Comparison of ENCODE assay signal across 17 cellular contexts in the genomic region with DNA sequence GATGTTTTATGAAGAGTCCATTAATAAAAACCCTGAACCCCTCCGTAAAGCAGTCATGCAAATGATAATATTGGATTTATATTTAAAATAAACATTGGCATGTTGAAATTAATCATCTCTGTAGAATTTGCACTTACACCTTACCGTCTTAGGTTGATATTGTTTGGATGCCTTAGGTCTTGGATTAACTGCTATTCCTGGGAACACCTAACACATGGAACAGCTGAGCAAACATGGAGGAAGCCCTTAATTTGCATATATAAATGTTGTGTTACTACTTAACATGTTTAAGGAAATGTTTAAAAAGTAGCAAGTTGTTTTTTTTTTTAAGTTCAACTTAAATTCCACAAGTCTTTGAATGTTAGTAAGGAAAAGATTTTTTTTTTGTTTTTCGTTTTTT.
DNase-seq lines count a peak whose midpoint lies in the region; ATAC-seq and TF ChIP-seq lines count a peak whose summit lies in the region.
"Had no signal": no experiment of that assay in that cellular context is flagged by ENCODE, and none has a peak within 500 bp of the region (broad histone marks: within the 10 kb centered on the region; RNA-seq: fewer than 3 reads in every experiment).

No MANE protein-coding gene starts in this region.

- H3K4me1 ChIP-seq in hepatocyte (ENCODE audit: insufficient read depth): no peaks in the 10 kb centered on the region
- H3K4me1 ChIP-seq: BLaER1 treated with 17β-estradiol and CSF1 and Interleukin-3, amounts not matched to agents 10 nM and 100 nM had no signal

- H3K9me2 ChIP-seq in hepatocyte (replicated peaks; ENCODE audit: insufficient read depth): no peaks in the 10 kb centered on the region

- H3K36me3 Mint-ChIP-seq in progenitor cell of endocrine pancreas (ENCODE audit: insufficient read depth): peaks cover 17% of the 10 kb centered on the region

- no peak overlapping the region for H3K4me2 ChIP-seq in hepatocyte
- H3K4me2 ChIP-seq: BLaER1 treated with 17β-estradiol and CSF1 and Interleukin-3, amounts not matched to agents 10 nM and 100 nM had no signal

- TF ChIP-seq CTCF in progenitor cell of endocrine pancreas (IDR thresholded peaks at IDR 0.05; ENCODE audit: unreplicated experiment) (no peak), hepatocyte (IDR thresholded peaks at IDR 0.05; ENCODE audit: poor library complexity) (no peak)

- H3K27me3 ChIP-seq in hepatocyte: no peaks in the 10 kb centered on the region
- H3K27me3 ChIP-seq: BLaER1 treated with 17β-estradiol and CSF1 and Interleukin-3, amounts not matched to agents 10 nM and 100 nM had no signal

- no peak overlapping the region for H3K4me3 ChIP-seq in hepatocyte
- H3K4me3 ChIP-seq: BLaER1 treated with 17β-estradiol and CSF1 and Interleukin-3, amounts not matched to agents 10 nM and 100 nM had no signal

- no peak overlapping the region for H3K27ac ChIP-seq in hepatocyte
- H3K27ac ChIP-seq: BLaER1 treated with 17β-estradiol and CSF1 and Interleukin-3, amounts not matched to agents 10 nM and 100 nM had no signal

- no peak overlapping the region for H2AFZ ChIP-seq in hepatocyte

- H4K20me1 ChIP-seq in hepatocyte (ENCODE audit: insufficient read depth, poor library complexity, severe bottlenecking): no peaks in the 10 kb centered on the region

- 93% methylated on average over 3 of the region's 3 CpGs for WGBS in hepatocyte (ENCODE audit: low lambda C conversion rate, missing lambda C conversion rate)

- H3K9me3 ChIP-seq in hepatocyte (ENCODE audit: low read depth): no peaks in the 10 kb centered on the region
- H3K9me3 ChIP-seq: BLaER1 treated with 17β-estradiol and CSF1 and Interleukin-3, amounts not matched to agents 10 nM and 100 nM had no signal

- peak; percentile 27 for DNase-seq in NCI-H2029 (lab: John Stamatoyannopoulos, UW)
- DNase-seq in NCI-H2029 treated with DMSO at 0.1 percent for 48 hours (lab: John Stamatoyannopoulos, UW): no peak
- DNase-seq in DMS53 treated with DMSO at 0.1 percent for 48 hours (lab: John Stamatoyannopoulos, UW; ENCODE audit: unreplicated experiment): peak; percentile 21
- peak; percentile 4 for DNase-seq in NCI-H69 (lab: John Stamatoyannopoulos, UW)
- no peak for DNase-seq in progenitor cell of endocrine pancreas (ENCODE audit: low spot score, unreplicated experiment)
- no peak for DNase-seq in hepatocyte (ENCODE audit: low spot score)
- DNase-seq: 8988T; AML-193; CD4-positive, CD25-positive, alpha-beta regulatory T cell; DMS79 treated with DMSO at 0.1 percent for 48 hours; EL; GDM1; GOT3; H9 had no signal

- no peaks in the 10 kb centered on the region for H3K36me3 ChIP-seq in hepatocyte (replicated peaks; ENCODE audit: insufficient read depth, low read depth)

- no peak for ATAC-seq in GM19455 (IDR thresholded peaks at IDR 0.05; ENCODE audit: unreplicated experiment)

- no peaks in the 10 kb centered on the region for H3K9me3 Mint-ChIP-seq in progenitor cell of endocrine pancreas (ENCODE audit: low read depth)
- H3K9me3 Mint-ChIP-seq: CD4-positive, CD25-positive, alpha-beta regulatory T cell; H9; IgD-negative memory B cell had no signal

- no peaks in the 10 kb centered on the region for H3K79me2 ChIP-seq in hepatocyte

- H3K4me3 Mint-ChIP-seq in progenitor cell of endocrine pancreas (ENCODE audit: low read depth): no peak overlapping the region
- H3K4me3 Mint-ChIP-seq: CD4-positive, CD25-positive, alpha-beta regulatory T cell; H9; IgD-negative memory B cell had no signal

- no peaks in the 10 kb centered on the region for H3K4me1 Mint-ChIP-seq in progenitor cell of endocrine pancreas (ENCODE audit: low read depth)
- H3K4me1 Mint-ChIP-seq: H9 had no signal

- peak overlapping the region; percentile 41 for H3K27ac Mint-ChIP-seq in progenitor cell of endocrine pancreas
- H3K27ac Mint-ChIP-seq: CD4-positive, CD25-positive, alpha-beta regulatory T cell; H9; IgD-negative memory B cell had no signal

- no peaks in the 10 kb centered on the region for H3K27me3 Mint-ChIP-seq in progenitor cell of endocrine pancreas
- H3K27me3 Mint-ChIP-seq: CD4-positive, CD25-positive, alpha-beta regulatory T cell; IgD-negative memory B cell had no signal

Comparison
In these comparisons a context has a peak if more than half of its experiments do, and no peak if none do; other contexts are left out.
1. DNase-seq: peak in NCI-H2029 (single experiment), DMS53 treated with DMSO at 0.1 percent for 48 hours (single experiment) and NCI-H69 (single experiment); none in NCI-H2029 treated with DMSO at 0.1 percent for 48 hours (single experiment), progenitor cell of endocrine pancreas (single experiment) and hepatocyte (single experiment).